ENCODE assay signal across 1 cellular context in the genomic region with DNA sequence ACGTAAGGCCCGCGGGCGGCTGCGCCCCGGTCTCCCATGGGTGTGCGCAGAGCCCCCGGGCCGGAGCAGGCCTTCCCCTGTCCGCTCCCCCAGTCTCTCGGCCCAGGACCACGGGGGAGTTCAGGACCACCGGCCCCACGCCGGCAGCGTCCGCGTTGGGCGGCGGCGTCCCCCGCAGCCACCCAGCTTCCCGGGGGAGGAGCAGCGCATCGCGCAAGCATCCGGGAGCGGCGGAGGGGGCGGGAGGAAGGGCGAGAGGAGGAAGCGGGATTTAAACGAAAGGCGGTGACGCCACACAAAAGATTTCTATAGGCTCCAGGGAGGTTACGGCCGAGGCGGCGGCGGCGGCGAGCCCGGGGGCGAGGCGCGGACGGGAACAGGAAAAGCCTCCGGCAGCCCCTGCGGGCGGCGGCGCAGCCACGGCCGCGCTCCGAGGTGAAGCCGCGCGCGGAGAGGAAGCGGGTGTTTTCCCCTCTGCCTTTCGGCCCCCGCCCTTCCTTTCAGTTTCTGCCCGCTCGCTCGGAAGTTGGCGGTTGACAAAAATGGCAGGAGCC.
A peak's percentile ranks its signal among the peaks of the same experiment; 100 is the strongest.
TF ChIP-seq lines count a peak whose summit lies in the region.

Gene TLNRD1, plus strand, starts transcription at position 298 of the 554 bp plus-strand sequence. CDS start 1,349 bp downstream, outside the sequence.

TF ChIP-seq in GM12878, 131 proteins besides CTCF, POLR2A, EP300 and RAD21 (continued from another document):
- TF ChIP-seq CBX3 (IDR thresholded peaks at IDR 0.05; ENCODE audit: borderline replicate concordance, low read depth) (no peak), PBX3 (IDR thresholded peaks at IDR 0.05; ENCODE audit: insufficient replicate concordance, low read depth, low read length) (no peak), TAF1 (IDR thresholded peaks at IDR 0.05; ENCODE audit: borderline replicate concordance, low read depth, low read length) (peak; percentile 63; the same call in 1 of the 2 replicates), EGR1 (IDR thresholded peaks at IDR 0.05; ENCODE audit: borderline replicate concordance in 1 of 2, low read depth in 2 of 2, low read length in 2 of 2) (peak in 1 of 2 experiments; percentile 88; a peak in 1 of 3 replicates), RAD51 (IDR thresholded peaks at IDR 0.05) (no peak), TCF12 (IDR thresholded peaks at IDR 0.05; ENCODE audit: low read depth, low read length) (peak; percentile 18; the same call in 1 of the 2 replicates), HSF1 (IDR thresholded peaks at IDR 0.05; ENCODE audit: low read depth, low read length) (no peak), CHD4 (IDR thresholded peaks at IDR 0.05) (no peak), IKZF2 (IDR thresholded peaks at IDR 0.05) (peak; percentile 72 to 73; a peak in 3 of 4 replicates), IKZF1 (conservative IDR thresholded peaks at IDR 0.05) (peak; percentile 95), ATF2 (IDR thresholded peaks at IDR 0.05; ENCODE audit: low read length) (no peak), NR2F1 (conservative IDR thresholded peaks at IDR 0.05) (no peak; the same call in 1 of the 2 replicates), ESRRA (IDR thresholded peaks at IDR 0.05; ENCODE audit: low read length) (no peak), E4F1 (IDR thresholded peaks at IDR 0.05; ENCODE audit: borderline replicate concordance, partially characterized antibody) (no peak), NRF1 (conservative IDR thresholded peaks at IDR 0.05; ENCODE audit: low read depth, low read length) (no peak), ZBTB33 (IDR thresholded peaks at IDR 0.05) (no peak), BACH1 (IDR thresholded peaks at IDR 0.05; ENCODE audit: borderline replicate concordance) (0 out of 2 replicates have a peak, but pooled peaks have one; percentile 9), PML (IDR thresholded peaks at IDR 0.05; ENCODE audit: low read length) (peak; percentile 59; the same call in 1 of the 2 replicates), ZZZ3 (IDR thresholded peaks at IDR 0.05; ENCODE audit: control insufficient read depth, insufficient read length, low read depth) (no peak), CREB1 (IDR thresholded peaks at IDR 0.05; ENCODE audit: low read depth) (peak; percentile 72; the same call in 1 of the 2 replicates), ASH2L (IDR thresholded peaks at IDR 0.05; ENCODE audit: borderline replicate concordance, low read depth) (peak; percentile 62; the same call in 1 of the 2 replicates), FOXM1 (IDR thresholded peaks at IDR 0.05; ENCODE audit: low read depth, low read length) (no peak), BCL11A (IDR thresholded peaks at IDR 0.05; ENCODE audit: low read depth, low read length) (no peak), MXI1 (IDR thresholded peaks at IDR 0.05; ENCODE audit: low read depth, low read length) (peak; percentile 3; the same call in 1 of the 2 replicates), SIN3A (IDR thresholded peaks at IDR 0.05; ENCODE audit: low read depth, low read length) (peak; percentile 25; the same call in 1 of the 2 replicates), CBFB (IDR thresholded peaks at IDR 0.05; ENCODE audit: low read depth) (no peak; the same call in 1 of the 2 replicates), SMAD5 (IDR thresholded peaks at IDR 0.05; ENCODE audit: low read depth) (0 out of 2 replicates have a peak, but pooled peaks have one; percentile 59), POLR2AphosphoS5 (IDR thresholded peaks at IDR 0.05; ENCODE audit: low read length) (no peak; the same call in 1 of the 2 replicates), POLR2AphosphoS2 (IDR thresholded peaks at IDR 0.05; ENCODE audit: low read depth, low read length) (peak; percentile 71; the same call in 1 of the 2 replicates), NFXL1 (IDR thresholded peaks at IDR 0.05; ENCODE audit: borderline replicate concordance) (no peak)
- TF ChIP-seq, protein P1, sequence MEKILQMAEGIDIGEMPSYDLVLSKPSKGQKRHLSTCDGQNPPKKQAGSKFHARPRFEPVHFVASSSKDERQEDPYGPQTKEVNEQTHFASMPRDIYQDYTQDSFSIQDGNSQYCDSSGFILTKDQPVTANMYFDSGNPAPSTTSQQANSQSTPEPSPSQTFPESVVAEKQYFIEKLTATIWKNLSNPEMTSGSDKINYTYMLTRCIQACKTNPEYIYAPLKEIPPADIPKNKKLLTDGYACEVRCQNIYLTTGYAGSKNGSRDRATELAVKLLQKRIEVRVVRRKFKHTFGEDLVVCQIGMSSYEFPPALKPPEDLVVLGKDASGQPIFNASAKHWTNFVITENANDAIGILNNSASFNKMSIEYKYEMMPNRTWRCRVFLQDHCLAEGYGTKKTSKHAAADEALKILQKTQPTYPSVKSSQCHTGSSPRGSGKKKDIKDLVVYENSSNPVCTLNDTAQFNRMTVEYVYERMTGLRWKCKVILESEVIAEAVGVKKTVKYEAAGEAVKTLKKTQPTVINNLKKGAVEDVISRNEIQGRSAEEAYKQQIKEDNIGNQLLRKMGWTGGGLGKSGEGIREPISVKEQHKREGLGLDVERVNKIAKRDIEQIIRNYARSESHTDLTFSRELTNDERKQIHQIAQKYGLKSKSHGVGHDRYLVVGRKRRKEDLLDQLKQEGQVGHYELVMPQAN (conservative IDR thresholded peaks at IDR 0.05): no peak
- TF ChIP-seq, protein P2, sequence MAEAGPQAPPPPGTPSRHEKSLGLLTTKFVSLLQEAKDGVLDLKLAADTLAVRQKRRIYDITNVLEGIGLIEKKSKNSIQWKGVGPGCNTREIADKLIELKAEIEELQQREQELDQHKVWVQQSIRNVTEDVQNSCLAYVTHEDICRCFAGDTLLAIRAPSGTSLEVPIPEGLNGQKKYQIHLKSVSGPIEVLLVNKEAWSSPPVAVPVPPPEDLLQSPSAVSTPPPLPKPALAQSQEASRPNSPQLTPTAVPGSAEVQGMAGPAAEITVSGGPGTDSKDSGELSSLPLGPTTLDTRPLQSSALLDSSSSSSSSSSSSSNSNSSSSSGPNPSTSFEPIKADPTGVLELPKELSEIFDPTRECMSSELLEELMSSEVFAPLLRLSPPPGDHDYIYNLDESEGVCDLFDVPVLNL (IDR thresholded peaks at IDR 0.05; ENCODE audit: low read depth, low read length): peak; percentile 45; the same call in 1 of the 2 replicates
TF ChIP-seq in GM12878: peak in this region for 27.
